Comparison of ENCODE assay signal across 8 cellular contexts in genomic region chr4:103075435-103075893, GRCh38.
DNase-seq lines count a peak whose midpoint lies in the region; ATAC-seq lines count a peak whose summit lies in the region.

No MANE protein-coding gene starts in this region.

- H3K9me3 ChIP-seq in iPS-20b (ENCODE audit: insufficient read depth, low read depth, low read length) (no peaks in the 10 kb centered on the region), stomach smooth muscle (ENCODE audit: control insufficient read depth in 2 of 2, low read length in 2 of 2) (no peaks in the 10 kb centered on the region)

- DNase-seq in T-helper 2 cell treated with Interferon-gamma antibody and Interleukin-4, amounts not matched to agents 5 μg/mL and 100 μg/mL, for 36 hours (ENCODE audit: low spot score): no peak
- DNase-seq in T-helper 2 cell (no peak), ecto neural progenitor cell (ENCODE audit: low spot score) (no peak)
- DNase-seq in stimulated activated CD4-positive, alpha-beta T cell treated with anti-CD3 and anti-CD28 coated beads, Interleukin-4, amount 100 ng/mL, for 1 hour: no peak

- peak overlapping the region; percentile 97 for H3K27ac Mint-ChIP-seq in T-helper 2 cell treated with Interferon-gamma antibody and Interleukin-4, amounts not matched to agents 5 μg/mL and 100 μg/mL, for 36 hours
- H3K27ac Mint-ChIP-seq in activated naive CD8-positive, alpha-beta T cell: peak overlapping the region; percentile 100

- ATAC-seq in HG03565 (IDR thresholded peaks at IDR 0.05; ENCODE audit: unreplicated experiment): peak; percentile 0

- H3K4me1 ChIP-seq in iPS-20b (ENCODE audit: insufficient read depth, low read length) (no peaks in the 10 kb centered on the region; the same call in 1 of the 2 replicates), stomach smooth muscle (ENCODE audit: control insufficient read depth, insufficient read depth, low read length) (peaks cover 7% of the 10 kb centered on the region)

- H3K4me3 ChIP-seq in iPS-20b (ENCODE audit: low read length): peak overlapping the region; percentile 79
- peak overlapping the region; percentile 81 to 91 for H3K4me3 ChIP-seq in stomach smooth muscle (ENCODE audit: low read length in 2 of 2)

- H3K9ac ChIP-seq in iPS-20b (ENCODE audit: low read depth, low read length) (peak overlapping the region; percentile 80; the same call in 1 of the 2 replicates), stomach smooth muscle (ENCODE audit: low read length in 2 of 2) (peak overlapping the region; percentile 89 to 95)

- H3K27me3 ChIP-seq in iPS-20b (ENCODE audit: insufficient read depth, low read length) (peaks cover 36% of the 10 kb centered on the region), stomach smooth muscle (ENCODE audit: control insufficient read depth in 1 of 2, insufficient read depth in 2 of 2, low read length in 2 of 2) (no peaks in the 10 kb centered on the region)

- peaks cover 28% of the 10 kb centered on the region for H3K36me3 Mint-ChIP-seq in T-helper 2 cell treated with Interferon-gamma antibody and Interleukin-4, amounts not matched to agents 5 μg/mL and 100 μg/mL, for 36 hours (ENCODE audit: low read depth)
- H3K36me3 Mint-ChIP-seq in activated naive CD8-positive, alpha-beta T cell: peaks cover 24% of the 10 kb centered on the region

- H3K36me3 ChIP-seq in iPS-20b (ENCODE audit: insufficient read depth, low read depth, low read length) (0 out of 2 replicates have a peak, but pooled peaks cover under 1% of the 10 kb centered on the region), stomach smooth muscle (ENCODE audit: control insufficient read depth in 2 of 2, insufficient read depth in 2 of 2, low read length in 2 of 2) (peaks cover 4 to 6% of the 10 kb centered on the region in 2 donors)

- peaks cover 48% of the 10 kb centered on the region for H3K4me1 Mint-ChIP-seq in T-helper 2 cell treated with Interferon-gamma antibody and Interleukin-4, amounts not matched to agents 5 μg/mL and 100 μg/mL, for 36 hours (ENCODE audit: low read depth)
- peaks cover 51% of the 10 kb centered on the region for H3K4me1 Mint-ChIP-seq in activated naive CD8-positive, alpha-beta T cell (ENCODE audit: low read depth)

- peak overlapping the region; percentile 85 for H3K4me3 Mint-ChIP-seq in T-helper 2 cell treated with Interferon-gamma antibody and Interleukin-4, amounts not matched to agents 5 μg/mL and 100 μg/mL, for 36 hours
- H3K4me3 Mint-ChIP-seq in activated naive CD8-positive, alpha-beta T cell: peak overlapping the region; percentile 99

- no peak overlapping the region for H3K27ac ChIP-seq in iPS-20b (ENCODE audit: low read length)
- peak overlapping the region; percentile 74 for H3K27ac ChIP-seq in stomach smooth muscle (ENCODE audit: low read length)

- H3K9me3 Mint-ChIP-seq in T-helper 2 cell treated with Interferon-gamma antibody and Interleukin-4, amounts not matched to agents 5 μg/mL and 100 μg/mL, for 36 hours: no peaks in the 10 kb centered on the region
- no peaks in the 10 kb centered on the region for H3K9me3 Mint-ChIP-seq in activated naive CD8-positive, alpha-beta T cell (ENCODE audit: low read depth)

- H3K27me3 Mint-ChIP-seq in T-helper 2 cell treated with Interferon-gamma antibody and Interleukin-4, amounts not matched to agents 5 μg/mL and 100 μg/mL, for 36 hours (ENCODE audit: low read depth): no peaks in the 10 kb centered on the region
- H3K27me3 Mint-ChIP-seq in activated naive CD8-positive, alpha-beta T cell: no peaks in the 10 kb centered on the region
